ENCODE assay signal across 2 cellular contexts in the genomic region with DNA sequence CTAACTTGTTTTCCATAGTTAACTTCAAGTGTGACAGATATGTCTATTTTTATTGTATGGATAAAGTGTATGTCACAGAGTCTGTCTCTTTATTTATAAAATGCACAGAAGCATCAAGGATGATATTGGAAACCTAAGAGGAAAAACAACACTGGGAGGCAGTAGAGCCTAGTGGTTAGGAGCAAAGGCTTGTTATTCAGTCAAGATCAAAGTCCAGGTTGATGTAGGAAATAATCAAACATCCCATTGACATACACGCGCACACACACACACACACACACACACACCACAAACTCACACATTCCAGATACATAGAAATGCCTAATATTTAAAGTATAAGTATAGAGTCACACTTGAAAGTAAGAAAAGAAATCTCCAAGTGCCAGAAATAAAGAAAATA.
TF ChIP-seq lines count a peak whose summit lies in the region.

No MANE protein-coding gene starts in this region.

TF ChIP-seq in liver, 16 proteins besides CTCF, POLR2A, EP300 and RAD21 (continued from another document):
- TF ChIP-seq HNF4G (IDR thresholded peaks at IDR 0.05) (peak; percentile 49), FOXA2 (IDR thresholded peaks at IDR 0.05) (peak; percentile 19), EGR1 (IDR thresholded peaks at IDR 0.05; ENCODE audit: low read depth in 2 of 2) (no peak), RXRA (IDR thresholded peaks at IDR 0.05) (no peak), SP1 (IDR thresholded peaks at IDR 0.05) (peak; percentile 23)
- TF ChIP-seq, protein P1, sequence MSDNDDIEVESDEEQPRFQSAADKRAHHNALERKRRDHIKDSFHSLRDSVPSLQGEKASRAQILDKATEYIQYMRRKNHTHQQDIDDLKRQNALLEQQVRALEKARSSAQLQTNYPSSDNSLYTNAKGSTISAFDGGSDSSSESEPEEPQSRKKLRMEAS (IDR thresholded peaks at IDR 0.05) = no peak

TF ChIP-seq in HepG2, 621 proteins besides CTCF, POLR2A, EP300 and RAD21 (continued from another document):
- no peak for TF ChIP-seq LRRFIP1 (CRISPR knock-in tag; conservative IDR thresholded peaks at IDR 0.05)
- TF ChIP-seq, protein P2, sequence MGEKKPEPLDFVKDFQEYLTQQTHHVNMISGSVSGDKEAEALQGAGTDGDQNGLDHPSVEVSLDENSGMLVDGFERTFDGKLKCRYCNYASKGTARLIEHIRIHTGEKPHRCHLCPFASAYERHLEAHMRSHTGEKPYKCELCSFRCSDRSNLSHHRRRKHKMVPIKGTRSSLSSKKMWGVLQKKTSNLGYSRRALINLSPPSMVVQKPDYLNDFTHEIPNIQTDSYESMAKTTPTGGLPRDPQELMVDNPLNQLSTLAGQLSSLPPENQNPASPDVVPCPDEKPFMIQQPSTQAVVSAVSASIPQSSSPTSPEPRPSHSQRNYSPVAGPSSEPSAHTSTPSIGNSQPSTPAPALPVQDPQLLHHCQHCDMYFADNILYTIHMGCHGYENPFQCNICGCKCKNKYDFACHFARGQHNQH (CRISPR knock-in tag; IDR thresholded peaks at IDR 0.05) = no peak
- TF ChIP-seq MED13 (CRISPR knock-in tag; IDR thresholded peaks at IDR 0.05) = no peak
- TF ChIP-seq CHD2 (IDR thresholded peaks at IDR 0.05; ENCODE audit: low read depth, low read length) = no peak
- no peak for TF ChIP-seq ZNF564 (CRISPR knock-in tag; IDR thresholded peaks at IDR 0.05)
- no peak for TF ChIP-seq ZNF792 (CRISPR knock-in tag; IDR thresholded peaks at IDR 0.05)
- no peak for TF ChIP-seq ZNF496 (CRISPR knock-in tag; IDR thresholded peaks at IDR 0.05; ENCODE audit: insufficient replicate concordance)
